In genomic region chr12:17062296-17063061, GRCh38 we compare ENCODE assay signal across 21 cellular contexts.
DNase-seq lines count a peak whose midpoint lies in the region; ATAC-seq and TF ChIP-seq lines count a peak whose summit lies in the region.
"Had no signal": no experiment of that assay in that cellular context is flagged by ENCODE, and none has a peak within 500 bp of the region (broad histone marks: within the 10 kb centered on the region; RNA-seq: fewer than 3 reads in every experiment).

No MANE protein-coding gene starts in this region.

- H3K27me3 Mint-ChIP-seq in activated CD8-positive, alpha-beta T cell treated with anti-CD3 and anti-CD28 coated beads, Interleukin-2, amount 10 ng/mL, durations not matched to agents 7 days and 5 days (ENCODE audit: low read depth), result no peaks in the 10 kb centered on the region
- H3K27me3 Mint-ChIP-seq: activated naive CD4-positive, alpha-beta T cell treated with anti-CD3 and anti-CD28 coated beads, Interleukin-2, amount 10 ng/mL, durations not matched to agents 7 days and 5 days; naive thymus-derived CD8-positive, alpha-beta T cell had no signal

- H3K27ac ChIP-seq in body of pancreas, result no peak overlapping the region
- H3K27ac ChIP-seq: lower lobe of right lung, psoas muscle, stomach had no signal

- POLR2A ChIA-PET in activated CD8-positive, alpha-beta T cell treated with anti-CD3 and anti-CD28 coated beads, Interleukin-2, amount 10 ng/mL, durations not matched to agents 7 days and 5 days (lab: Charles Lee), result no interaction called here

- DNase-seq in ELR (ENCODE audit: low read depth), result peak; percentile 75
- DNase-seq in NCI-H1105 treated with DMSO at 0.1 percent for 48 hours (lab: John Stamatoyannopoulos, UW), result peak; percentile 88
- DNase-seq in NCI-H748 treated with DMSO at 0.1 percent for 48 hours (lab: John Stamatoyannopoulos, UW), result peak; percentile 94
- peak; percentile 40 for DNase-seq in glomerular visceral epithelial cell (ENCODE audit: extremely low spot score)
- no peak for DNase-seq in body of pancreas
- no peak for DNase-seq in activated CD8-positive, alpha-beta T cell treated with anti-CD3 and anti-CD28 coated beads, Interleukin-2, amount 10 ng/mL, durations not matched to agents 7 days and 5 days
- DNase-seq in activated CD8-positive, alpha-beta memory T cell treated with anti-CD3 and anti-CD28 coated beads for 24 hours, result no peak
- DNase-seq: activated CD4-positive, CD25-positive, alpha-beta regulatory T cell treated with anti-CD3 and anti-CD28 coated beads, Interleukin-2, amount 50 U/mL, for 72 hours; activated CD8-positive, alpha-beta memory T cell treated with anti-CD3 and anti-CD28 coated beads, Interleukin-2, amount 50 U/mL, for 48 hours; activated naive CD4-positive, alpha-beta T cell treated with anti-CD3 and anti-CD28 coated beads, Interleukin-2, amount 10 ng/mL, durations not matched to agents 7 days and 5 days; effector CD8-positive, alpha-beta T cell; foreskin fibroblast; GF-D8; lower lobe of right lung; naive thymus-derived CD8-positive, alpha-beta T cell; NCI-H446; psoas muscle; stomach had no signal

- H3K4me3 Mint-ChIP-seq in activated CD8-positive, alpha-beta T cell treated with anti-CD3 and anti-CD28 coated beads, Interleukin-2, amount 10 ng/mL, durations not matched to agents 7 days and 5 days, result no peak overlapping the region
- H3K4me3 Mint-ChIP-seq: activated naive CD4-positive, alpha-beta T cell treated with anti-CD3 and anti-CD28 coated beads, Interleukin-2, amount 10 ng/mL, durations not matched to agents 7 days and 5 days; naive thymus-derived CD8-positive, alpha-beta T cell had no signal

- H3K27ac Mint-ChIP-seq in activated CD8-positive, alpha-beta T cell treated with anti-CD3 and anti-CD28 coated beads, Interleukin-2, amount 10 ng/mL, durations not matched to agents 7 days and 5 days, result no peak overlapping the region
- H3K27ac Mint-ChIP-seq: activated naive CD4-positive, alpha-beta T cell treated with anti-CD3 and anti-CD28 coated beads, Interleukin-2, amount 10 ng/mL, durations not matched to agents 7 days and 5 days; naive thymus-derived CD8-positive, alpha-beta T cell had no signal

- 63 to 69% methylated on average over 4 of the region's 4 CpGs for WGBS in body of pancreas, 2 donors

- peaks cover 10% of the 10 kb centered on the region for H3K9me3 Mint-ChIP-seq in activated CD8-positive, alpha-beta T cell treated with anti-CD3 and anti-CD28 coated beads, Interleukin-2, amount 10 ng/mL, durations not matched to agents 7 days and 5 days (ENCODE audit: insufficient read depth)

- intact Hi-C loops in body of pancreas (cut with DNase I), result no loop called here

- CTCF ChIA-PET in activated CD8-positive, alpha-beta T cell treated with anti-CD3 and anti-CD28 coated beads, Interleukin-2, amount 10 ng/mL, durations not matched to agents 7 days and 5 days (lab: Charles Lee), result no interaction called here

- TF ChIP-seq POLR2A in body of pancreas (IDR thresholded peaks at IDR 0.05), result no peak

- no peaks in the 10 kb centered on the region for H3K9me3 ChIP-seq in body of pancreas
- H3K9me3 ChIP-seq: lower lobe of right lung, psoas muscle, stomach had no signal

- H3K4me1 ChIP-seq in body of pancreas, result no peaks in the 10 kb centered on the region
- H3K4me1 ChIP-seq: lower lobe of right lung, psoas muscle, stomach had no signal

- no peak overlapping the region for H3K4me3 ChIP-seq in body of pancreas
- H3K4me3 ChIP-seq: K562, lower lobe of right lung, psoas muscle, stomach had no signal

- no peak for ATAC-seq in body of pancreas
- no peak for ATAC-seq in activated CD8-positive, alpha-beta T cell treated with anti-CD3 and anti-CD28 coated beads, Interleukin-2, amount 10 ng/mL, durations not matched to agents 7 days and 5 days
- no peak for ATAC-seq in GM21367 (IDR thresholded peaks at IDR 0.05; ENCODE audit: unreplicated experiment)
- ATAC-seq: HCT116; K562; lower lobe of right lung; naive thymus-derived CD8-positive, alpha-beta T cell; psoas muscle had no signal

- no peaks in the 10 kb centered on the region for H3K4me1 Mint-ChIP-seq in activated CD8-positive, alpha-beta T cell treated with anti-CD3 and anti-CD28 coated beads, Interleukin-2, amount 10 ng/mL, durations not matched to agents 7 days and 5 days (ENCODE audit: low read depth)
- H3K4me1 Mint-ChIP-seq: activated naive CD4-positive, alpha-beta T cell treated with anti-CD3 and anti-CD28 coated beads, Interleukin-2, amount 10 ng/mL, durations not matched to agents 7 days and 5 days; naive thymus-derived CD8-positive, alpha-beta T cell had no signal

- H3K36me3 ChIP-seq in body of pancreas (replicated peaks in 1 of 2; ENCODE audit: insufficient read depth in 1 of 2, low read depth in 2 of 2), result no peaks in the 10 kb centered on the region
- H3K36me3 ChIP-seq: lower lobe of right lung, stomach had no signal

- H3K27me3 ChIP-seq in body of pancreas, result no peaks in the 10 kb centered on the region
- H3K27me3 ChIP-seq: stomach had no signal

- no peak for TF ChIP-seq CTCF in body of pancreas (IDR thresholded peaks at IDR 0.05)

- H3K36me3 Mint-ChIP-seq in activated CD8-positive, alpha-beta T cell treated with anti-CD3 and anti-CD28 coated beads, Interleukin-2, amount 10 ng/mL, durations not matched to agents 7 days and 5 days (ENCODE audit: low read depth), result no peaks in the 10 kb centered on the region
- H3K36me3 Mint-ChIP-seq: activated naive CD4-positive, alpha-beta T cell treated with anti-CD3 and anti-CD28 coated beads, Interleukin-2, amount 10 ng/mL, durations not matched to agents 7 days and 5 days; naive thymus-derived CD8-positive, alpha-beta T cell had no signal

Comparison
In these comparisons a context has a peak if more than half of its experiments do, and no peak if none do; other contexts are left out.
1. DNase-seq: peak in ELR (single experiment), NCI-H1105 treated with DMSO at 0.1 percent for 48 hours (single experiment), NCI-H748 treated with DMSO at 0.1 percent for 48 hours (single experiment) and glomerular visceral epithelial cell (single experiment); none in body of pancreas (0 of 4), activated CD8-positive, alpha-beta T cell treated with anti-CD3 and anti-CD28 coated beads, Interleukin-2, amount 10 ng/mL, durations not matched to agents 7 days and 5 days (single experiment) and activated CD8-positive, alpha-beta memory T cell treated with anti-CD3 and anti-CD28 coated beads for 24 hours (single experiment).